ENCODE assay signal across 34 cellular contexts in the genomic region with DNA sequence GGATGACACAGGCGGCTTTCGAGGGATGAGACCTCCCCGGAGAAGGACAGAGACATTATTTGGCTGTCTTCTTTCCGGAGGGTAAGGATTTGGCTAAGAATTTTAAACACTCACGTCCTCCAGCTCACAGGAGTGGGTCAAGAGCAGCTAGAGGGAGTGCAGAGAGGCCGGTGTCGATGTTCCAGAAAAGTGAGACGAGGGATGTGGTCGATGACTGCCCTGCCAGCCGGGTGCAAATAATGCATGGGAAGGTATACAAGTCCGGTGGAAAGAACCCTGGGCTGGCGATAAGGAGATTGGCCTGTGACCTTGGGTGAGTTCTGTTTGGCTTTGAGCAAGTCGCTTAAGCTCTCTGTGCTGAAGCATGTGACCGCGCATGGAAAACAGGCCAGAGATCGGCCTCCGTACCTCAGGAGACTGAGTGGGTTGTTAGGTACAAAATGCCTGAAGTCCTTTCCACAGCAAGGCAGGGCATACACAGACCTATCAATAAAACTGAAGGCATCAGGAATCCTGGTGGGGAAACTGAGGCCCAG.
"Had no signal": no experiment of that assay in that cellular context is flagged by ENCODE, and none has a peak within 500 bp of the region (broad histone marks: within the 10 kb centered on the region; RNA-seq: fewer than 3 reads in every experiment).

No MANE protein-coding gene starts in this region.

- DNase-seq: activated B cell treated with CpG ODN at 0.5 μM for 24 hours; activated CD4-positive, alpha-beta T cell treated with anti-CD3 and anti-CD28 coated beads for 48 hours; activated CD4-positive, alpha-beta T cell treated with anti-CD3 and anti-CD28 coated beads, Interleukin-2, amount 50 U/mL, for 1 hour; activated CD4-positive, alpha-beta T cell treated with anti-CD3 and anti-CD28 coated beads, Interleukin-2, amount 50 U/mL, for 48 hours; activated CD8-positive, alpha-beta memory T cell treated with anti-CD3 and anti-CD28 coated beads, Interleukin-2, amount 10 ng/mL, durations not matched to agents 7 days and 5 days; activated CD8-positive, alpha-beta memory T cell treated with anti-CD3 and anti-CD28 coated beads, Interleukin-2, amount 50 U/mL, for 48 hours; activated CD8-positive, alpha-beta T cell treated with anti-CD3 and anti-CD28 coated beads, Interleukin-2, amount 10 ng/mL, durations not matched to agents 7 days and 5 days; activated gamma-delta T cell; activated naive CD4-positive, alpha-beta T cell; activated naive CD4-positive, alpha-beta T cell treated with anti-CD3 and anti-CD28 coated beads, Interleukin-2, amount 10 ng/mL, durations not matched to agents 7 days and 5 days; activated naive CD8-positive, alpha-beta T cell treated with anti-CD3 and anti-CD28 coated beads, Interleukin-2, amount 10 ng/mL, durations not matched to agents 7 days and 5 days; activated T-cell treated with anti-CD3 and anti-CD28 coated beads for 4 hours; activated T-cell treated with anti-CD3 and anti-CD28 coated beads, Interleukin-2, amount 50 U/mL, for 24 hours; activated T-cell treated with anti-CD3 and anti-CD28 coated beads, Interleukin-2, amount 50 U/mL, for 72 hours; brain microvascular endothelial cell; cortex of kidney; dermis blood vessel endothelial cell; effector CD4-positive, alpha-beta T cell; effector memory CD8-positive, alpha-beta T cell; esophagus squamous epithelium; foreskin melanocyte; heart right ventricle; T-helper 2 cell; WERI-Rb-1 had no signal

- H3K4me1 ChIP-seq: esophagus squamous epithelium, gastroesophageal sphincter had no signal

- FAIRE-seq: astrocyte, bronchial epithelial cell, colon, endometrium, endothelial cell of umbilical vein had no signal

- H3K9me3 ChIP-seq: esophagus squamous epithelium, gastroesophageal sphincter, heart right ventricle had no signal

- H3K27me3 Mint-ChIP-seq: activated B cell treated with CpG ODN at 0.5 μM for 24 hours; activated naive CD8-positive, alpha-beta T cell treated with anti-CD3 and anti-CD28 coated beads, Interleukin-2, amount 10 ng/mL, durations not matched to agents 7 days and 5 days; activated T-cell treated with anti-CD3 and anti-CD28 coated beads, Interleukin-2, amount 50 U/mL, for 24 hours had no signal

- H3K4me3 Mint-ChIP-seq: activated B cell treated with CpG ODN at 0.5 μM for 24 hours; activated CD8-positive, alpha-beta memory T cell treated with anti-CD3 and anti-CD28 coated beads, Interleukin-2, amount 10 ng/mL, durations not matched to agents 7 days and 5 days; activated CD8-positive, alpha-beta T cell treated with anti-CD3 and anti-CD28 coated beads, Interleukin-2, amount 10 ng/mL, durations not matched to agents 7 days and 5 days; activated naive CD4-positive, alpha-beta T cell treated with anti-CD3 and anti-CD28 coated beads, Interleukin-2, amount 10 ng/mL, durations not matched to agents 7 days and 5 days; activated naive CD8-positive, alpha-beta T cell treated with anti-CD3 and anti-CD28 coated beads, Interleukin-2, amount 10 ng/mL, durations not matched to agents 7 days and 5 days; activated T-cell treated with anti-CD3 and anti-CD28 coated beads, Interleukin-2, amount 50 U/mL, for 24 hours; activated T-cell treated with anti-CD3 and anti-CD28 coated beads, Interleukin-2, amount 50 U/mL, for 72 hours; central memory CD8-positive, alpha-beta T cell; effector memory CD8-positive, alpha-beta T cell had no signal

- H3K36me3 Mint-ChIP-seq: activated CD8-positive, alpha-beta memory T cell treated with anti-CD3 and anti-CD28 coated beads, Interleukin-2, amount 10 ng/mL, durations not matched to agents 7 days and 5 days; activated naive CD4-positive, alpha-beta T cell treated with anti-CD3 and anti-CD28 coated beads, Interleukin-2, amount 10 ng/mL, durations not matched to agents 7 days and 5 days; activated naive CD4-positive, alpha-beta T cell treated with anti-CD3 and anti-CD28 coated beads, Interleukin-2, amount 50 U/mL, for 72 hours; activated naive CD8-positive, alpha-beta T cell treated with anti-CD3 and anti-CD28 coated beads, Interleukin-2, amount 10 ng/mL, durations not matched to agents 7 days and 5 days had no signal

- H3K27ac Mint-ChIP-seq: activated B cell treated with CpG ODN at 0.5 μM for 24 hours; activated CD8-positive, alpha-beta memory T cell treated with anti-CD3 and anti-CD28 coated beads, Interleukin-2, amount 10 ng/mL, durations not matched to agents 7 days and 5 days; activated CD8-positive, alpha-beta T cell treated with anti-CD3 and anti-CD28 coated beads, Interleukin-2, amount 10 ng/mL, durations not matched to agents 7 days and 5 days; activated naive CD4-positive, alpha-beta T cell treated with anti-CD3 and anti-CD28 coated beads, Interleukin-2, amount 10 ng/mL, durations not matched to agents 7 days and 5 days; activated naive CD8-positive, alpha-beta T cell treated with anti-CD3 and anti-CD28 coated beads, Interleukin-2, amount 10 ng/mL, durations not matched to agents 7 days and 5 days; activated T-cell treated with anti-CD3 and anti-CD28 coated beads, Interleukin-2, amount 50 U/mL, for 24 hours; activated T-cell treated with anti-CD3 and anti-CD28 coated beads, Interleukin-2, amount 50 U/mL, for 72 hours; effector memory CD8-positive, alpha-beta T cell had no signal

- H3K27ac ChIP-seq: brain microvascular endothelial cell, epithelial cell of prostate, esophagus squamous epithelium, gastroesophageal sphincter, heart right ventricle, WERI-Rb-1 had no signal

- ATAC-seq: activated CD4-positive, CD25-positive, alpha-beta regulatory T cell treated with anti-CD3 and anti-CD28 coated beads, Interleukin-2, amount 50 U/mL, for 24 hours; activated CD8-positive, alpha-beta memory T cell treated with anti-CD3 and anti-CD28 coated beads, Interleukin-2, amount 10 ng/mL, durations not matched to agents 7 days and 5 days; activated CD8-positive, alpha-beta T cell treated with anti-CD3 and anti-CD28 coated beads, Interleukin-2, amount 10 ng/mL, durations not matched to agents 7 days and 5 days; activated naive CD4-positive, alpha-beta T cell treated with anti-CD3 and anti-CD28 coated beads, Interleukin-2, amount 50 U/mL, for 72 hours; activated T-cell treated with anti-CD3 and anti-CD28 coated beads, Interleukin-2, amount 50 U/mL, for 72 hours; effector memory CD8-positive, alpha-beta T cell; gastroesophageal sphincter had no signal

- H3K4me3 ChIP-seq: esophagus squamous epithelium, gastroesophageal sphincter, heart right ventricle had no signal

- H3K4me1 Mint-ChIP-seq: activated B cell treated with CpG ODN at 0.5 μM for 24 hours; activated CD8-positive, alpha-beta memory T cell treated with anti-CD3 and anti-CD28 coated beads, Interleukin-2, amount 10 ng/mL, durations not matched to agents 7 days and 5 days; activated naive CD4-positive, alpha-beta T cell treated with anti-CD3 and anti-CD28 coated beads, Interleukin-2, amount 10 ng/mL, durations not matched to agents 7 days and 5 days; activated naive CD8-positive, alpha-beta T cell treated with anti-CD3 and anti-CD28 coated beads, Interleukin-2, amount 10 ng/mL, durations not matched to agents 7 days and 5 days; central memory CD8-positive, alpha-beta T cell had no signal

- H3K36me3 ChIP-seq: brain microvascular endothelial cell, esophagus squamous epithelium, gastroesophageal sphincter, heart right ventricle, WERI-Rb-1 had no signal

- H3K9me3 Mint-ChIP-seq: activated B cell treated with CpG ODN at 0.5 μM for 24 hours; activated naive CD4-positive, alpha-beta T cell treated with anti-CD3 and anti-CD28 coated beads, Interleukin-2, amount 10 ng/mL, durations not matched to agents 7 days and 5 days; activated naive CD4-positive, alpha-beta T cell treated with anti-CD3 and anti-CD28 coated beads, Interleukin-2, amount 50 U/mL, for 72 hours; activated naive CD8-positive, alpha-beta T cell treated with anti-CD3 and anti-CD28 coated beads, Interleukin-2, amount 10 ng/mL, durations not matched to agents 7 days and 5 days; activated T-cell treated with anti-CD3 and anti-CD28 coated beads, Interleukin-2, amount 50 U/mL, for 24 hours; activated T-cell treated with anti-CD3 and anti-CD28 coated beads, Interleukin-2, amount 50 U/mL, for 72 hours; central memory CD8-positive, alpha-beta T cell; effector memory CD8-positive, alpha-beta T cell had no signal
